Comparison of ENCODE assay signal across 22 cellular contexts in the genomic region with DNA sequence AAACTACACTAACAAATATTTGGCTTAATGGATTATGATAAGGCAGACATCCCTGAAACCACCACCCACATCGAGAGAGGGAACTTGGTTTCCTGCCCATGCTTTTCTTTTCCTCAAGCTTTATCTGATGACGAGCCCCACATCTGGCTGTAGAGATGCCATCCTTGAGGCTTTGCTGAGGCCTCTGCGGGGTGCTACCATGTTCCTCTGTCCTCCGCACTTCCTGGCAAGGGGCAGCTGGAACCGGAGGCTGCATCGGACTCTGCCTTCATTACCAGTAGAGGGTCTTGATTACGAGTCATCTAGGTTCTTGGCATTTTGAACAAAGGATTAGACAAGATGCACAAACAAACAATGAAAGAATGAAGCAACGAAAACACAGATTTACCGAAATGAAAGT. TPM values are rescaled to one million over a fixed set of nuclear protein-coding genes. Genes with fewer than 3 reads are reported as not detected.
DNase-seq lines count a peak whose midpoint lies in the region; ATAC-seq, FAIRE-seq and TF ChIP-seq lines count a peak whose summit lies in the region.
"Had no signal": no experiment of that assay in that cellular context is flagged by ENCODE, and none has a peak within 500 bp of the region (broad histone marks: within the 10 kb centered on the region; RNA-seq: fewer than 3 reads in every experiment).

No MANE protein-coding gene starts in this region.

- no peak for TF ChIP-seq EP300 in H1 (IDR thresholded peaks at IDR 0.05; ENCODE audit: borderline replicate concordance in 1 of 2, low read depth in 2 of 2, low read length in 2 of 2)

- WGBS in H1 (ENCODE audit: extremely low coverage in 1 of 2, insufficient coverage in 1 of 2, insufficient read length in 1 of 2, insufficient replicate concordance in 2 of 2, low coverage in 1 of 2, low lambda C conversion rate in 2 of 2, missing lambda C conversion rate in 1 of 2), 2 experiments = 95% methylated on average over 9 of the region's 9 CpGs; no CpG with 5 or more reads in 1 of the 2 experiments

- no peaks in the 10 kb centered on the region for H3K79me2 ChIP-seq in PC-9 (ENCODE audit: low read depth)
- no peaks in the 10 kb centered on the region for H3K79me2 ChIP-seq in H1 (ENCODE audit: control insufficient read depth in 1 of 2, insufficient read depth in 2 of 2, low read length in 2 of 2)

- TF ChIP-seq CTCF in PC-9 (conservative IDR thresholded peaks at IDR 0.05) (no peak), H1 (IDR thresholded peaks at IDR 0.05; ENCODE audit: control extremely low read depth in 1 of 3, insufficient read depth in 1 of 3, low read depth in 1 of 3, low read length in 3 of 3) (no peak)

- POLR2A ChIA-PET in PC-9 (lab: Charles Lee; ENCODE audit: unreplicated experiment) = no interaction called here
- POLR2A ChIA-PET in H1 (lab: Charles Lee; ENCODE audit: partially characterized antibody) = no interaction called here

- H2BK5ac ChIP-seq in H1 (ENCODE audit: low read depth, low read length) = no peak overlapping the region

- H3K4me1 ChIP-seq in PC-9 (replicated peaks; ENCODE audit: insufficient read depth) (no peaks in the 10 kb centered on the region), H1 (replicated peaks in 1 of 4; ENCODE audit: control insufficient read depth in 3 of 4, insufficient read depth in 4 of 4, low read length in 3 of 4) (peaks cover 0 to 3% (median 0%) of the 10 kb centered on the region in 4 experiments; a peak in 2 of 7 replicates)
- H3K4me1 ChIP-seq: colonic mucosa, foreskin keratinocyte, left ventricle myocardium inferior had no signal

- intact Hi-C loops in left cardiac atrium (cut with DNase I) = no loop called here
- intact Hi-C loops in Right ventricle myocardium inferior (cut with DNase I) = no loop called here
- intact Hi-C loops in PC-9 (cut with micrococcal nuclease; ENCODE audit: unreplicated experiment) = no loop called here

- H3K36me3 ChIP-seq in PC-9 (ENCODE audit: low read depth) = no peaks in the 10 kb centered on the region
- no peaks in the 10 kb centered on the region for H3K36me3 ChIP-seq in H1 (ENCODE audit: control insufficient read depth in 2 of 4, insufficient read depth in 4 of 4, low read length in 3 of 4)
- H3K36me3 ChIP-seq: BLaER1, colonic mucosa, left ventricle myocardium inferior, thoracic aorta had no signal

- H3K23ac ChIP-seq in H1 (ENCODE audit: insufficient read length) = no peak overlapping the region

- no peak overlapping the region for H3K18ac ChIP-seq in H1 (ENCODE audit: extremely low read depth, low read length)

- H2AFZ ChIP-seq in PC-9 (no peak overlapping the region), H1 (ENCODE audit: low read length) (no peak overlapping the region)

- no peaks in the 10 kb centered on the region for H3K79me1 ChIP-seq in H1 (ENCODE audit: low read depth, low read length)

- H3F3A ChIP-seq in PC-9 (ENCODE audit: insufficient read depth, low read depth) = no peaks in the 10 kb centered on the region

- no peaks in the 10 kb centered on the region for H3K9me2 ChIP-seq in PC-9 (ENCODE audit: insufficient read depth)

- DNase-seq in left cardiac atrium = peak; percentile 0
- no peak for DNase-seq in Right ventricle myocardium inferior (ENCODE audit: missing footprints)
- DNase-seq in PC-9 = no peak
- no peak for DNase-seq in H1 (ENCODE audit: low read depth in 1 of 2, low spot score in 2 of 2)
- DNase-seq in NCI-H2171 treated with DMSO at 0.1 percent for 48 hours (lab: John Stamatoyannopoulos, UW) = no peak
- no peak for DNase-seq in NCI-H1436 (lab: John Stamatoyannopoulos, UW)
- DNase-seq: activated naive CD4-positive, alpha-beta T cell; amniotic stem cell; colonic mucosa; foreskin keratinocyte; left ventricle myocardium inferior; natural killer cell; NCI-H1694; NCI-H69; stimulated activated CD4-positive, alpha-beta T cell treated with anti-CD3 and anti-CD28 coated beads, Interleukin-4, amount 100 ng/mL, for 4 hours; stimulated activated naive CD8-positive, alpha-beta T cell treated with anti-CD3 and anti-CD28 coated beads, Interleukin-15, Interleukin-2, amounts not matched to agents 100 U/mL and 50 U/mL, for 24 hours; T-helper 9 cell had no signal

- H4K5ac ChIP-seq in H1 (ENCODE audit: insufficient read length, low read depth, low read length) = no peak overlapping the region

- FAIRE-seq in H1 (lab: Jason Lieb, UNC) = no peak
- FAIRE-seq: GM19239 had no signal

- no peaks in the 10 kb centered on the region for H4K20me1 ChIP-seq in PC-9 (ENCODE audit: insufficient read depth)
- no peaks in the 10 kb centered on the region for H4K20me1 ChIP-seq in H1 (replicated peaks in 1 of 2; ENCODE audit: control insufficient read depth in 1 of 2, insufficient read depth in 2 of 2, low read length in 2 of 2)
- H4K20me1 ChIP-seq: BLaER1 had no signal

- no peak overlapping the region for H3K9ac ChIP-seq in H1 (replicated peaks in 1 of 4; ENCODE audit: extremely low read depth in 1 of 4, low read depth in 3 of 4, low read length in 3 of 4)
- H3K9ac ChIP-seq: BLaER1 had no signal

- CTCF ChIA-PET in PC-9 (lab: Charles Lee) (no interaction called here), H1 (lab: Charles Lee; ENCODE audit: partially characterized antibody) (no interaction called here)

- H3K9me3 ChIP-seq in PC-9 (ENCODE audit: insufficient read depth, low read depth) = no peaks in the 10 kb centered on the region
- H3K9me3 ChIP-seq in H1 (ENCODE audit: insufficient read depth in 2 of 2, low read depth in 1 of 2, low read length in 1 of 2) = peaks cover 4% of the 10 kb centered on the region in 2 experiments; a peak in 2 of 4 replicates
- H3K9me3 ChIP-seq: colonic mucosa, left ventricle myocardium inferior, thoracic aorta had no signal

- TF ChIP-seq RAD21 in H1 (IDR thresholded peaks at IDR 0.05 in 1 of 2, conservative IDR thresholded peaks at IDR 0.05 in 1 of 2; ENCODE audit: low read depth in 2 of 2, low read length in 2 of 2) = no peak

- H2BK15ac ChIP-seq in H1 (ENCODE audit: low read length) = no peak overlapping the region

- H3K23me2 ChIP-seq in H1 (ENCODE audit: low read depth, low read length) = peaks cover 3% of the 10 kb centered on the region; the same call in 1 of the 2 replicates

- TF ChIP-seq POLR2A in H1 (IDR thresholded peaks at IDR 0.05; ENCODE audit: control extremely low read depth in 1 of 2, low read depth in 2 of 2, low read length in 2 of 2) = no peak

- no TSS peak for BruUV-seq in PC-9 (replicated peaks; lab: Mats Ljungman, UMichigan)

- H2BK20ac ChIP-seq in H1 (ENCODE audit: low read length) = no peak overlapping the region

- H4K8ac ChIP-seq in H1 (ENCODE audit: extremely low read depth, insufficient read depth, low read length) = no peak overlapping the region

- H3K27me3 ChIP-seq in PC-9 (ENCODE audit: insufficient read depth, low read depth) (peaks cover 68% of the 10 kb centered on the region), H1 (replicated peaks in 1 of 4; ENCODE audit: control insufficient read depth in 3 of 4, extremely low read depth in 1 of 4, insufficient read depth in 3 of 4, low read length in 3 of 4) (no peaks in the 10 kb centered on the region)
- H3K27me3 ChIP-seq: BLaER1, colonic mucosa, foreskin keratinocyte had no signal

- no peak overlapping the region for H2AK5ac ChIP-seq in H1 (ENCODE audit: low read depth, low read length)

- H3K4me3 ChIP-seq in PC-9 (0 out of 2 replicates have a peak overlapping the region, but pooled peaks have one; percentile 22), H1 (ENCODE audit: extremely low read depth in 1 of 4, insufficient read depth in 2 of 4, low read depth in 3 of 4, low read length in 4 of 4) (no peak overlapping the region)
- H3K4me3 ChIP-seq: BLaER1, colonic mucosa, left ventricle myocardium inferior, thoracic aorta had no signal

- H3K4me2 ChIP-seq in PC-9 = peak overlapping the region; percentile 50
- no peak overlapping the region for H3K4me2 ChIP-seq in H1 (ENCODE audit: insufficient read depth in 1 of 2, low read depth in 2 of 2, low read length in 2 of 2)
- H3K4me2 ChIP-seq: BLaER1 had no signal

- peak overlapping the region; percentile 60; the same call in 1 of the 2 replicates for H2BK12ac ChIP-seq in H1 (ENCODE audit: low read depth, low read length)

- no peak overlapping the region for H3K27ac ChIP-seq in PC-9
- H3K27ac ChIP-seq in H1 (ENCODE audit: low read depth, low read length) = no peak overlapping the region
- H3K27ac ChIP-seq: BLaER1, colonic mucosa, foreskin keratinocyte, left ventricle myocardium inferior, thoracic aorta had no signal

- H3K4ac ChIP-seq in H1 (replicated peaks; ENCODE audit: insufficient read length, low read depth, low read length) = no peak overlapping the region

- H4K91ac ChIP-seq in H1 (replicated peaks; ENCODE audit: insufficient read length, low read length) = no peak overlapping the region

- H3K56ac ChIP-seq in H1 (replicated peaks; ENCODE audit: insufficient read length, low read depth, low read length) = no peak overlapping the region

- no peak overlapping the region for H2BK120ac ChIP-seq in H1 (replicated peaks; ENCODE audit: low read depth, low read length)

- ATAC-seq in left cardiac atrium (no peak), Right ventricle myocardium inferior (no peak), GM21786 (IDR thresholded peaks at IDR 0.05; ENCODE audit: unreplicated experiment) (no peak), GM18858 (IDR thresholded peaks at IDR 0.05; ENCODE audit: unreplicated experiment) (no peak)
- ATAC-seq: foreskin keratinocyte, natural killer cell had no signal

- H3K14ac ChIP-seq in H1 (ENCODE audit: insufficient read length) = no peak overlapping the region

TF ChIP-seq in H1, 55 proteins besides CTCF, POLR2A, EP300 and RAD21 (continues in another document):
- TF ChIP-seq POLR2AphosphoS5 (IDR thresholded peaks at IDR 0.05; ENCODE audit: low read depth, low read length) (no peak), NANOG (IDR thresholded peaks at IDR 0.05; ENCODE audit: insufficient read depth, low read depth, low read length, poor library complexity, severe bottlenecking) (no peak)
- TF ChIP-seq, protein P1, sequence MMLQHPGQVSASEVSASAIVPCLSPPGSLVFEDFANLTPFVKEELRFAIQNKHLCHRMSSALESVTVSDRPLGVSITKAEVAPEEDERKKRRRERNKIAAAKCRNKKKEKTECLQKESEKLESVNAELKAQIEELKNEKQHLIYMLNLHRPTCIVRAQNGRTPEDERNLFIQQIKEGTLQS (IDR thresholded peaks at IDR 0.05; ENCODE audit: insufficient read depth, low read depth, low read length) = no peak

RNA-seq across cellular contexts. Expression of gene C1orf174, which starts 21.7 kb away (rescaled TPM):
- total RNA-seq in left cardiac atrium (10 to 100 TPM; 13.2 to 14.0 TPM), Right ventricle myocardium inferior (14.1 TPM), PC-9 (2021) (22.1 and 26.2 TPM in 2 replicates)
- total RNA-seq in H1 (2021; fragmentation: NEBNext Ultra II Directional; extraction: Animal tissue kit (Norgen Biotek cat#: 25700)) = 28.4 and 28.5 TPM in 2 replicates
- 31.1 and 32.4 TPM in 2 replicates for polyA plus RNA-seq in H1 (2011; rRNA removed)
- 35.9 TPM for polyA plus RNA-seq in H1 (2011; cell fraction: cytosol; rRNA removed)
- polyA plus RNA-seq in H1 (2011; cell fraction: nucleus; rRNA removed) = 31.2 TPM
- polyA plus RNA-seq in H1 (2012, experiment 1 of 2) = 25.9 to 34.1 TPM (median 27.7 TPM) in 4 replicates
- 7.2 TPM for polyA plus RNA-seq in H1 (2012, experiment 2 of 2)
- polyA plus RNA-seq in H1 (2013, experiment 1 of 2) = 21.3 TPM
- polyA plus RNA-seq in H1 (2013, experiment 2 of 2) = 22.1 TPM
- 21.0 and 24.5 TPM in 2 replicates for polyA minus RNA-seq in H1 (2011; rRNA and poly(A)+ RNA removed)
- 16.9 TPM for polyA minus RNA-seq in H1 (2011; cell fraction: cytosol; rRNA and poly(A)+ RNA removed)
- polyA minus RNA-seq in H1 (2011; cell fraction: nucleus; rRNA and poly(A)+ RNA removed) = 11.5 TPM
